ENCODE assay signal across 18 cellular contexts in genomic region chr7:45714521-45714820, GRCh38.
"Had no signal": no experiment of that assay in that cellular context is flagged by ENCODE, and none has a peak within 500 bp of the region (broad histone marks: within the 10 kb centered on the region; RNA-seq: fewer than 3 reads in every experiment).

No MANE protein-coding gene starts in this region.

- DNase-seq: KBM-7, MV-4-11, NCI-H1092, NCI-H1105 treated with DMSO at 0.1 percent for 48 hours, NCI-H1417 treated with DMSO at 0.1 percent for 48 hours, NCI-H146, NCI-H1694 treated with DMSO at 0.1 percent for 48 hours, NCI-H1930, NCI-H2081, NCI-H2107, NCI-H226, NCI-H446, NCI-H510A, NCI-H524 treated with DMSO at 0.1 percent for 48 hours, NCI-H69, NCI-H774, SHP77 had no signal

- H3K27ac ChIP-seq: RWPE1 had no signal
